38 cellular contexts compared by ENCODE assay signal in genomic region chr9:131001990-131002389, GRCh38. TPM values are rescaled to one million over a fixed set of nuclear protein-coding genes. Genes with fewer than 3 reads are reported as not detected.
"Had no signal": no experiment of that assay in that cellular context is flagged by ENCODE, and none has a peak within 500 bp of the region (broad histone marks: within the 10 kb centered on the region; RNA-seq: fewer than 3 reads in every experiment).

No MANE protein-coding gene starts in this region.

- H3K4me3 ChIP-seq: MG63 had no signal

- H3K9me3 ChIP-seq: MG63 had no signal

- H3K36me3 ChIP-seq: MG63 had no signal

- DNase-seq: Karpas-422, Kasumi-1, MG63, MM.1S, MV-4-11, NCI-H1048, NCI-H1092, NCI-H1092 treated with DMSO at 0.1 percent for 48 hours, NCI-H1105, NCI-H1105 treated with DMSO at 0.1 percent for 48 hours, NCI-H1417, NCI-H1417 treated with DMSO at 0.1 percent for 48 hours, NCI-H1436, NCI-H1436 treated with DMSO at 0.1 percent for 48 hours, NCI-H146, NCI-H1694, NCI-H1694 treated with DMSO at 0.1 percent for 48 hours, NCI-H187, NCI-H187 treated with DMSO at 0.1 percent for 48 hours, NCI-H1930, NCI-H2029, NCI-H2029 treated with DMSO at 0.1 percent for 48 hours, NCI-H2081, NCI-H2081 treated with DMSO at 0.1 percent for 48 hours, NCI-H2107, NCI-H2171, NCI-H2171 treated with DMSO at 0.1 percent for 48 hours, NCI-H2227 treated with DMSO at 0.1 percent for 48 hours, NCI-H226, NCI-H345, NCI-H446, NCI-H446 treated with DMSO at 0.1 percent for 48 hours, NCI-H510A, NCI-H510A treated with DMSO at 0.1 percent for 48 hours, NCI-H524 had no signal

- H3K27me3 ChIP-seq: MG63 had no signal

RNA-seq across cellular contexts. Expression of gene LAMC3, which starts 7.0 kb away (rescaled TPM):
- total RNA-seq: LHCN-M2, M059J, MCF 10A had no signal
